In genomic region chr1:32335951-32336867, GRCh38 we compare ENCODE assay signal across 8 cellular contexts. TPM values are rescaled to one million over a fixed set of nuclear protein-coding genes. Genes with fewer than 3 reads are reported as not detected.
DNase-seq lines count a peak whose midpoint lies in the region; ATAC-seq, FAIRE-seq and TF ChIP-seq lines count a peak whose summit lies in the region.

Gene MARCKSL1 (minus strand): TSS chr1:32336233. CDS start chr1:32336033, 200 bp downstream.

- ATAC-seq in HG02678 (IDR thresholded peaks at IDR 0.05; ENCODE audit: unreplicated experiment) (peak; percentile 53), HG03571 (IDR thresholded peaks at IDR 0.05; ENCODE audit: unreplicated experiment) (no peak)

- peak; percentile 87 for DNase-seq in GM10266 (ENCODE audit: extremely low spot score)
- peak; percentile 87 for DNase-seq in NCI-H2107 (lab: John Stamatoyannopoulos, UW)
- DNase-seq in activated CD4-positive, CD25-positive, alpha-beta regulatory T cell (lab: John Stamatoyannopoulos, UW), result peak; percentile 72 to 81 (median 76)
- DNase-seq in cardiac fibroblast (ENCODE audit: low read depth in 2 of 2), result peak; percentile 61 to 86
- DNase-seq in keratinocyte (ENCODE audit: low read depth, low spot score), result no peak
- DNase-seq in stimulated activated CD4-positive, alpha-beta T cell treated with anti-CD3 and anti-CD28 coated beads, Interleukin-12 subunit alpha, Interleukin-12 subunit beta, amount 100 ng/mL, for 48 hours (ENCODE audit: low read depth in 2 of 3, low spot score in 1 of 3), result peak; percentile 65 to 76 (median 73)

- peaks cover 33% of the 10 kb centered on the region for H3K4me1 ChIP-seq in keratinocyte (ENCODE audit: control insufficient read depth, extremely low read depth, insufficient read depth, low read length)

- peaks cover 2% of the 10 kb centered on the region for H4K20me1 ChIP-seq in keratinocyte (ENCODE audit: control insufficient read depth, extremely low read depth, insufficient read depth, low read length)

- H3K9me3 ChIP-seq in keratinocyte (ENCODE audit: control insufficient read depth, low read depth, low read length), result no peaks in the 10 kb centered on the region

- H3K27me3 ChIP-seq in keratinocyte (ENCODE audit: control insufficient read depth, extremely low read depth, insufficient read depth, low read length), result peaks cover 14% of the 10 kb centered on the region

- no peaks in the 10 kb centered on the region for H3K9me1 ChIP-seq in keratinocyte (ENCODE audit: control insufficient read depth, extremely low read depth, insufficient read depth, low read length)

- no peak for TF ChIP-seq CTCF in GM10266 (IDR thresholded peaks at IDR 0.05; ENCODE audit: control insufficient read depth, insufficient read depth, low read depth, missing control alignments)
- TF ChIP-seq CTCF in cardiac fibroblast (IDR thresholded peaks at IDR 0.05; ENCODE audit: low read depth, low read length), result no peak
- no peak for TF ChIP-seq CTCF in keratinocyte (optimal IDR thresholded peaks at IDR 0.05 in 1 of 3, IDR thresholded peaks at IDR 0.05 in 1 of 3, conservative IDR thresholded peaks at IDR 0.05 in 1 of 3; ENCODE audit: extremely low read depth in 1 of 3, insufficient read depth in 2 of 3, low read length in 3 of 3)

- FAIRE-seq in keratinocyte (lab: Jason Lieb, UNC), result no peak

- no peaks in the 10 kb centered on the region for H3K79me2 ChIP-seq in keratinocyte (ENCODE audit: control insufficient read depth, insufficient read depth, low read length)

- H3K9ac ChIP-seq in keratinocyte (ENCODE audit: control insufficient read depth, extremely low read depth, insufficient read depth, low read length), result peak within 1 kb of the TSS; percentile 58

- no peak within 1 kb of the TSS for H3K27ac ChIP-seq in keratinocyte (ENCODE audit: control insufficient read depth, insufficient read depth, low read length)

- H2AFZ ChIP-seq in keratinocyte (ENCODE audit: control insufficient read depth, low read length), result no peak within 1 kb of the TSS

- peaks cover 9 to 11% of the 10 kb centered on the region in 2 experiments for H3K36me3 ChIP-seq in keratinocyte (ENCODE audit: control insufficient read depth in 2 of 2, extremely low read depth in 1 of 2, insufficient read depth in 2 of 2, low read length in 2 of 2)

- dilution Hi-C loops in keratinocyte (cut with MboI; ENCODE audit: extremely low pct_ligation_motif_present, low sequenced_read_pairs), result no loop called here

- H3K4me2 ChIP-seq in keratinocyte (ENCODE audit: control insufficient read depth, extremely low read depth, insufficient read depth, low read depth, low read length), result peak within 1 kb of the TSS; percentile 69

- peak within 1 kb of the TSS; percentile 66 to 80 for H3K4me3 ChIP-seq in cardiac fibroblast (replicated peaks in 1 of 2; ENCODE audit: low read depth in 2 of 2, low read length in 2 of 2)
- peak within 1 kb of the TSS; percentile 42 to 62 (median 42) for H3K4me3 ChIP-seq in keratinocyte (ENCODE audit: control insufficient read depth in 2 of 3, extremely low read depth in 1 of 3, insufficient read depth in 2 of 3, low read depth in 1 of 3, low read length in 3 of 3)

RNA-seq across cellular contexts. Expression of gene MARCKSL1, which starts in this region (rescaled TPM):
- polyA plus RNA-seq in keratinocyte, result 8.5 to 23.8 TPM (median 11.6 TPM) in 3 replicates
- polyA plus RNA-seq in keratinocyte (2011; ENCODE audit: low read depth), result 1.2 TPM
- 18.6 and 19.8 TPM in 2 replicates for polyA plus RNA-seq in keratinocyte (2011; cell fraction: cytosol; rRNA removed)
- 12.5 and 13.9 TPM in 2 replicates for polyA plus RNA-seq in keratinocyte (2011; cell fraction: nucleus; rRNA removed)
- 11.2 and 16.7 TPM in 2 replicates for polyA plus RNA-seq in keratinocyte (2012; ENCODE audit: low replicate concordance)
- polyA minus RNA-seq in keratinocyte, result 9.1 to 13.8 TPM (median 12.5 TPM) in 3 replicates
- 6.9 TPM for polyA minus RNA-seq in keratinocyte (2011; cell fraction: cytosol; rRNA and poly(A)+ RNA removed)
- 3.1 and 5.3 TPM in 2 replicates for polyA minus RNA-seq in keratinocyte (2011; cell fraction: nucleus; rRNA and poly(A)+ RNA removed)
